17 cellular contexts compared by ENCODE assay signal in the genomic region with DNA sequence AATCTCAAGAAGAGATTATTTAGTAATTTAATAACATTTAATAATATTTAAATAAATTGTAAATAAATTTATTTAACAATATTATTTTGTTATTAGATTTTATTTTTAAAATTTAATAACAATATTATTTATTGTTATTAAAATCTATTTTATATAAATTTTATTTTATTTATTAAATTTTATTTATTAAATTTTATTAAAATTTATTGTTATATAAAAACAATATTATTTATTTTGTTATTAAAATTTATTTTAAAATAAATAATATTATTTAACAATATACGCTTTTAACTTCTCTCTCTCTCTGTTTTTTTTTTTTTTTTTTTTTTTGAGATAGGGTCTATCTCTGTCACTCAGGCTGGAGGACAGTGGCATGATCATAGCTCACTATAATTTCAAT.
A peak's percentile ranks its signal among the peaks of the same experiment; 100 is the strongest.
DNase-seq lines count a peak whose midpoint lies in the region; ATAC-seq, FAIRE-seq and TF ChIP-seq lines count a peak whose summit lies in the region.
"Had no signal": no experiment of that assay in that cellular context is flagged by ENCODE, and none has a peak within 500 bp of the region (broad histone marks: within the 10 kb centered on the region; RNA-seq: fewer than 3 reads in every experiment).

No MANE protein-coding gene starts in this region.

- DNase-seq in kidney (no peak), NCI-H2081 (lab: John Stamatoyannopoulos, UW) (no peak), mesothelial cell of epicardium (ENCODE audit: low spot score in 2 of 2, unreplicated experiment in 2 of 2) (no peak)
- DNase-seq in activated CD4-positive, alpha-beta T cell treated with anti-CD3 and anti-CD28 coated beads for 4 hours, result no peak
- DNase-seq: 8988T; Calu3; CD8-positive, alpha-beta T cell; DMS79 treated with DMSO at 0.1 percent for 48 hours; GM23248 had no signal

- no peaks in the 10 kb centered on the region for H3K36me3 ChIP-seq in kidney (ENCODE audit: control insufficient read depth in 1 of 2, insufficient read depth in 2 of 2, low read length in 2 of 2)
- H3K36me3 ChIP-seq: BLaER1 treated with 17β-estradiol and CSF1 and Interleukin-3, amounts not matched to agents 10 nM and 100 nM; HAP-1 had no signal

- no peaks in the 10 kb centered on the region for H3K9me3 ChIP-seq in kidney (ENCODE audit: control insufficient read depth in 1 of 2, low read length in 2 of 2)
- H3K9me3 ChIP-seq: BLaER1 treated with 17β-estradiol and CSF1 and Interleukin-3, amounts not matched to agents 10 nM and 100 nM; HAP-1 had no signal

- no peak for ATAC-seq in GM18867 (IDR thresholded peaks at IDR 0.05; ENCODE audit: unreplicated experiment)
- ATAC-seq: CD8-positive, alpha-beta T cell; GM12878 had no signal

- no peak overlapping the region for H3K27ac ChIP-seq in kidney (ENCODE audit: low read depth in 2 of 2, low read length in 2 of 2)
- H3K27ac ChIP-seq: BLaER1 treated with 17β-estradiol and CSF1 and Interleukin-3, amounts not matched to agents 10 nM and 100 nM; GM23248 had no signal

- H3K27me3 Mint-ChIP-seq in mesothelial cell of epicardium (ENCODE audit: low read depth), result no peaks in the 10 kb centered on the region
- H3K27me3 Mint-ChIP-seq: B cell had no signal

- H3K4me1 ChIP-seq in kidney (ENCODE audit: control insufficient read depth in 1 of 2, insufficient read depth in 1 of 2, low read depth in 1 of 2, low read length in 2 of 2), result no peaks in the 10 kb centered on the region
- H3K4me1 ChIP-seq: BLaER1 treated with 17β-estradiol and CSF1 and Interleukin-3, amounts not matched to agents 10 nM and 100 nM; HAP-1 had no signal

- peaks cover 4% of the 10 kb centered on the region for H3K9me3 Mint-ChIP-seq in mesothelial cell of epicardium

- H3K27ac Mint-ChIP-seq in mesothelial cell of epicardium, result no peak overlapping the region
- H3K27ac Mint-ChIP-seq: B cell; CD8-positive, alpha-beta T cell had no signal

- no peak overlapping the region for H3K4me3 Mint-ChIP-seq in mesothelial cell of epicardium
- H3K4me3 Mint-ChIP-seq: B cell; CD8-positive, alpha-beta T cell had no signal

- FAIRE-seq in G401.6 (lab: Jason Lieb, UNC) (peak; percentile 99), colon (lab: Jason Lieb, UNC) (peak; percentile 99), kidney (lab: Jason Lieb, UNC) (peak; percentile 99)
- FAIRE-seq: GM12878, GM19239 had no signal

- intact Hi-C loops in kidney (cut with DNase I), result no loop called here

- H3K36me3 Mint-ChIP-seq in mesothelial cell of epicardium, result no peaks in the 10 kb centered on the region
- H3K36me3 Mint-ChIP-seq: CD8-positive, alpha-beta T cell had no signal

- no peak overlapping the region for H3K4me3 ChIP-seq in kidney (ENCODE audit: low read length in 2 of 2)
- H3K4me3 ChIP-seq: BLaER1 treated with 17β-estradiol and CSF1 and Interleukin-3, amounts not matched to agents 10 nM and 100 nM; GM12878; GM23248; HAP-1 had no signal

- H3K9ac ChIP-seq in kidney (ENCODE audit: low read length in 2 of 2), result no peak overlapping the region
- H3K9ac ChIP-seq: BLaER1 treated with 17β-estradiol and CSF1 and Interleukin-3, amounts not matched to agents 10 nM and 100 nM; GM23248 had no signal

- H3K4me1 Mint-ChIP-seq in mesothelial cell of epicardium, result no peaks in the 10 kb centered on the region
- H3K4me1 Mint-ChIP-seq: B cell had no signal

- TF ChIP-seq CTCF in kidney (IDR thresholded peaks at IDR 0.05; ENCODE audit: borderline replicate concordance, extremely low read depth, insufficient read depth), result no peak
- no peak for TF ChIP-seq CTCF in mesothelial cell of epicardium (IDR thresholded peaks at IDR 0.05; ENCODE audit: unreplicated experiment)
